ENCODE assay signal across 1 cellular context in genomic region chr7:134359787-134360432, GRCh38.
TF ChIP-seq lines count a peak whose summit lies in the region.

No MANE protein-coding gene starts in this region.

TF ChIP-seq in K562, 482 proteins besides CTCF, POLR2A, EP300 and RAD21 (continued from another document and continues in another):
- TF ChIP-seq RREB1 (CRISPR knock-in tag; IDR thresholded peaks at IDR 0.05), result peak; percentile 31; the same call in 1 of the 2 replicates
- no peak for TF ChIP-seq MTA3 (IDR thresholded peaks at IDR 0.05; ENCODE audit: borderline replicate concordance)
- 0 out of 2 replicates have a peak, but pooled peaks have one; percentile 31 for TF ChIP-seq XRCC5 (IDR thresholded peaks at IDR 0.05; ENCODE audit: low read depth, low read length)
- TF ChIP-seq ZNF134 (CRISPR knock-in tag; conservative IDR thresholded peaks at IDR 0.05), result 0 out of 2 replicates have a peak, but pooled peaks have one; percentile 13
- no peak for TF ChIP-seq EZH2 (IDR thresholded peaks at IDR 0.05; ENCODE audit: borderline replicate concordance, low read depth, low read length)
- peak; percentile 51 for TF ChIP-seq CCNT2 (IDR thresholded peaks at IDR 0.05; ENCODE audit: borderline replicate concordance, extremely low read depth, insufficient read length, low read depth, low read length)
- TF ChIP-seq ZNF584 (CRISPR knock-in tag; IDR thresholded peaks at IDR 0.05; ENCODE audit: low read depth), result peak; percentile 69; the same call in 1 of the 2 replicates
- TF ChIP-seq ARID1B (IDR thresholded peaks at IDR 0.05), result peak; percentile 89
- no peak for TF ChIP-seq ZSCAN32 (CRISPR knock-in tag; IDR thresholded peaks at IDR 0.05)
- 0 out of 2 replicates have a peak, but pooled peaks have one; percentile 14 for TF ChIP-seq ZNF324 (CRISPR knock-in tag; IDR thresholded peaks at IDR 0.05)
- TF ChIP-seq STAT5A (IDR thresholded peaks at IDR 0.05; ENCODE audit: borderline replicate concordance, low read length), result peak; percentile 74
- peak; percentile 56; the same call in 1 of the 2 replicates for TF ChIP-seq HDAC8 (tag; IDR thresholded peaks at IDR 0.05)
- no peak for TF ChIP-seq TAF15 (IDR thresholded peaks at IDR 0.05; ENCODE audit: low read depth, low read length)
- peak; percentile 86 for TF ChIP-seq PML (IDR thresholded peaks at IDR 0.05; ENCODE audit: low read length)
- TF ChIP-seq SOX6 (IDR thresholded peaks at IDR 0.05), result peak; percentile 85
- 0 out of 4 replicates have a peak, but pooled peaks of 1 of the 2 experiments have one; percentile 9 for TF ChIP-seq ETV6 (IDR thresholded peaks at IDR 0.05; ENCODE audit: borderline replicate concordance in 1 of 2, low read depth in 2 of 2, low read length in 1 of 2)
- TF ChIP-seq ETV6 (CRISPR knock-in tag; IDR thresholded peaks at IDR 0.05; ENCODE audit: borderline replicate concordance), result no peak
- TF ChIP-seq, protein P1, sequence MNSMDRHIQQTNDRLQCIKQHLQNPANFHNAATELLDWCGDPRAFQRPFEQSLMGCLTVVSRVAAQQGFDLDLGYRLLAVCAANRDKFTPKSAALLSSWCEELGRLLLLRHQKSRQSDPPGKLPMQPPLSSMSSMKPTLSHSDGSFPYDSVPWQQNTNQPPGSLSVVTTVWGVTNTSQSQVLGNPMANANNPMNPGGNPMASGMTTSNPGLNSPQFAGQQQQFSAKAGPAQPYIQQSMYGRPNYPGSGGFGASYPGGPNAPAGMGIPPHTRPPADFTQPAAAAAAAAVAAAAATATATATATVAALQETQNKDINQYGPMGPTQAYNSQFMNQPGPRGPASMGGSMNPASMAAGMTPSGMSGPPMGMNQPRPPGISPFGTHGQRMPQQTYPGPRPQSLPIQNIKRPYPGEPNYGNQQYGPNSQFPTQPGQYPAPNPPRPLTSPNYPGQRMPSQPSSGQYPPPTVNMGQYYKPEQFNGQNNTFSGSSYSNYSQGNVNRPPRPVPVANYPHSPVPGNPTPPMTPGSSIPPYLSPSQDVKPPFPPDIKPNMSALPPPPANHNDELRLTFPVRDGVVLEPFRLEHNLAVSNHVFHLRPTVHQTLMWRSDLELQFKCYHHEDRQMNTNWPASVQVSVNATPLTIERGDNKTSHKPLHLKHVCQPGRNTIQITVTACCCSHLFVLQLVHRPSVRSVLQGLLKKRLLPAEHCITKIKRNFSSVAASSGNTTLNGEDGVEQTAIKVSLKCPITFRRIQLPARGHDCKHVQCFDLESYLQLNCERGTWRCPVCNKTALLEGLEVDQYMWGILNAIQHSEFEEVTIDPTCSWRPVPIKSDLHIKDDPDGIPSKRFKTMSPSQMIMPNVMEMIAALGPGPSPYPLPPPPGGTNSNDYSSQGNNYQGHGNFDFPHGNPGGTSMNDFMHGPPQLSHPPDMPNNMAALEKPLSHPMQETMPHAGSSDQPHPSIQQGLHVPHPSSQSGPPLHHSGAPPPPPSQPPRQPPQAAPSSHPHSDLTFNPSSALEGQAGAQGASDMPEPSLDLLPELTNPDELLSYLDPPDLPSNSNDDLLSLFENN (IDR thresholded peaks at IDR 0.05; ENCODE audit: low read depth in 2 of 2, low read length in 2 of 2), result 0 out of 4 replicates have a peak, but pooled peaks of 1 of the 2 experiments have one; percentile 38
- peak; percentile 60; the same call in 1 of the 2 replicates for TF ChIP-seq HIVEP1 (CRISPR knock-in tag; IDR thresholded peaks at IDR 0.05)
- TF ChIP-seq POLR2H (tag; IDR thresholded peaks at IDR 0.05; ENCODE audit: low read depth), result no peak
- TF ChIP-seq TEAD4 (IDR thresholded peaks at IDR 0.05; ENCODE audit: low read length), result peak; percentile 95
- no peak for TF ChIP-seq TEAD4 (CRISPR knock-in tag; IDR thresholded peaks at IDR 0.05; ENCODE audit: borderline replicate concordance)
- TF ChIP-seq TCF3 (CRISPR knock-in tag; IDR thresholded peaks at IDR 0.05), result peak; percentile 90
- TF ChIP-seq CBFA2T2 (conservative IDR thresholded peaks at IDR 0.05), result peak; percentile 94
- 0 out of 2 replicates have a peak, but pooled peaks have one; percentile 67 for TF ChIP-seq HBP1 (CRISPR knock-in tag; IDR thresholded peaks at IDR 0.05)
- TF ChIP-seq ZBTB40 (IDR thresholded peaks at IDR 0.05), result no peak
- TF ChIP-seq ZBTB40 (CRISPR knock-in tag; IDR thresholded peaks at IDR 0.05), result no peak
- TF ChIP-seq NFXL1 (CRISPR knock-in tag; IDR thresholded peaks at IDR 0.05), result 0 out of 2 replicates have a peak, but pooled peaks have one; percentile 25
- peak; percentile 78 for TF ChIP-seq NFIC (IDR thresholded peaks at IDR 0.05)
- TF ChIP-seq, protein P2, sequence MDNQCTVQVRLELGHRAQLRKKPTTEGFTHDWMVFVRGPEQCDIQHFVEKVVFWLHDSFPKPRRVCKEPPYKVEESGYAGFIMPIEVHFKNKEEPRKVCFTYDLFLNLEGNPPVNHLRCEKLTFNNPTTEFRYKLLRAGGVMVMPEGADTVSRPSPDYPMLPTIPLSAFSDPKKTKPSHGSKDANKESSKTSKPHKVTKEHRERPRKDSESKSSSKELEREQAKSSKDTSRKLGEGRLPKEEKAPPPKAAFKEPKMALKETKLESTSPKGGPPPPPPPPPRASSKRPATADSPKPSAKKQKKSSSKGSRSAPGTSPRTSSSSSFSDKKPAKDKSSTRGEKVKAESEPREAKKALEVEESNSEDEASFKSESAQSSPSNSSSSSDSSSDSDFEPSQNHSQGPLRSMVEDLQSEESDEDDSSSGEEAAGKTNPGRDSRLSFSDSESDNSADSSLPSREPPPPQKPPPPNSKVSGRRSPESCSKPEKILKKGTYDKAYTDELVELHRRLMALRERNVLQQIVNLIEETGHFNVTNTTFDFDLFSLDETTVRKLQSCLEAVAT (IDR thresholded peaks at IDR 0.05), result no peak
- TF ChIP-seq FOXO4 (CRISPR knock-in tag; IDR thresholded peaks at IDR 0.05), result no peak
- TF ChIP-seq E2F6 (IDR thresholded peaks at IDR 0.05; ENCODE audit: borderline replicate concordance in 1 of 2, extremely low read depth in 1 of 2, insufficient read depth in 1 of 2, insufficient read length in 1 of 2, low read depth in 1 of 2, low read length in 1 of 2, poor library complexity in 1 of 2, severe bottlenecking in 1 of 2), result no peak
